In genomic region chr6:15359335-15359862, GRCh38 we compare ENCODE assay signal across 10 cellular contexts.
DNase-seq lines count a peak whose midpoint lies in the region; ATAC-seq and TF ChIP-seq lines count a peak whose summit lies in the region.
"Had no signal": no experiment of that assay in that cellular context is flagged by ENCODE, and none has a peak within 500 bp of the region (broad histone marks: within the 10 kb centered on the region; RNA-seq: fewer than 3 reads in every experiment).

No MANE protein-coding gene starts in this region.

- H3K9ac ChIP-seq in adipocyte (ENCODE audit: low read length): no peak overlapping the region

- peaks cover 17% of the 10 kb centered on the region for H3K36me3 Mint-ChIP-seq in activated naive CD8-positive, alpha-beta T cell treated with anti-CD3 and anti-CD28 coated beads for 36 hours
- peaks cover 7% of the 10 kb centered on the region for H3K36me3 Mint-ChIP-seq in activated naive CD8-positive, alpha-beta T cell treated with anti-CD3 and anti-CD28 coated beads, Interleukin-2, amount 50 U/mL, for 24 hours (ENCODE audit: low read depth)

- H3K4me1 Mint-ChIP-seq in activated naive CD8-positive, alpha-beta T cell treated with anti-CD3 and anti-CD28 coated beads for 36 hours: peaks cover 32% of the 10 kb centered on the region
- H3K4me1 Mint-ChIP-seq in activated naive CD8-positive, alpha-beta T cell treated with anti-CD3 and anti-CD28 coated beads, Interleukin-2, amount 50 U/mL, for 24 hours: peaks cover 43% of the 10 kb centered on the region

- no peaks in the 10 kb centered on the region for H3K27me3 Mint-ChIP-seq in activated naive CD8-positive, alpha-beta T cell treated with anti-CD3 and anti-CD28 coated beads for 36 hours
- H3K27me3 Mint-ChIP-seq in activated naive CD8-positive, alpha-beta T cell treated with anti-CD3 and anti-CD28 coated beads, Interleukin-2, amount 50 U/mL, for 24 hours: no peaks in the 10 kb centered on the region

- H3K4me3 ChIP-seq in adipocyte (ENCODE audit: low read length) (no peak overlapping the region), uterus (no peak overlapping the region), spleen (no peak overlapping the region)
- H3K4me3 ChIP-seq: vagina had no signal

- ATAC-seq in activated naive CD8-positive, alpha-beta T cell treated with anti-CD3 and anti-CD28 coated beads, Interleukin-2, amount 50 U/mL, for 24 hours: no peak
- peak; percentile 59 for ATAC-seq in HG02870 (IDR thresholded peaks at IDR 0.05; ENCODE audit: unreplicated experiment)

- intact Hi-C loops in uterus (cut with DNase I; ENCODE audit: low total_unique reads) (no loop called here), spleen (cut with DNase I; ENCODE audit: low total_unique reads) (no loop called here)

- peak; percentile 37 for DNase-seq in activated naive CD8-positive, alpha-beta T cell treated with anti-CD3 and anti-CD28 coated beads for 36 hours
- DNase-seq in activated naive CD8-positive, alpha-beta T cell treated with anti-CD3 and anti-CD28 coated beads, Interleukin-2, amount 50 U/mL, for 24 hours: no peak
- peak; percentile 34 for DNase-seq in adipocyte (ENCODE audit: low read depth)
- peak; percentile 19 to 35 for DNase-seq in uterus
- DNase-seq in retina: no peak
- DNase-seq in spleen: no peak
- DNase-seq in activated effector memory CD4-positive, alpha-beta T cell treated with Interleukin-2 at 50 U/mL for 16 hours: no peak
- DNase-seq: MM.1S had no signal

- H3K27ac Mint-ChIP-seq in activated naive CD8-positive, alpha-beta T cell treated with anti-CD3 and anti-CD28 coated beads for 36 hours: peak overlapping the region; percentile 76
- no peak overlapping the region for H3K27ac Mint-ChIP-seq in activated naive CD8-positive, alpha-beta T cell treated with anti-CD3 and anti-CD28 coated beads, Interleukin-2, amount 50 U/mL, for 24 hours

- H3K36me3 ChIP-seq in adipocyte (ENCODE audit: control insufficient read depth, insufficient read depth, low read length, severe bottlenecking) (no peaks in the 10 kb centered on the region), uterus (no peaks in the 10 kb centered on the region), spleen (no peaks in the 10 kb centered on the region)
- H3K36me3 ChIP-seq: vagina had no signal

- H3K27ac ChIP-seq in uterus (no peak overlapping the region), spleen (no peak overlapping the region)
- H3K27ac ChIP-seq: vagina had no signal

- H3K4me3 Mint-ChIP-seq in activated naive CD8-positive, alpha-beta T cell treated with anti-CD3 and anti-CD28 coated beads for 36 hours: peak overlapping the region; percentile 30
- H3K4me3 Mint-ChIP-seq in activated naive CD8-positive, alpha-beta T cell treated with anti-CD3 and anti-CD28 coated beads, Interleukin-2, amount 50 U/mL, for 24 hours: no peak overlapping the region

- H3K9me3 ChIP-seq in adipocyte (ENCODE audit: control insufficient read depth, low read length): no peaks in the 10 kb centered on the region
- H3K9me3 ChIP-seq in uterus: no peaks in the 10 kb centered on the region
- no peaks in the 10 kb centered on the region for H3K9me3 ChIP-seq in spleen
- H3K9me3 ChIP-seq: vagina had no signal

- TF ChIP-seq POLR2A in uterus (IDR thresholded peaks at IDR 0.05) (no peak), spleen (IDR thresholded peaks at IDR 0.05) (no peak)

- H3K9me3 Mint-ChIP-seq in activated naive CD8-positive, alpha-beta T cell treated with anti-CD3 and anti-CD28 coated beads for 36 hours: no peaks in the 10 kb centered on the region
- H3K9me3 Mint-ChIP-seq in activated naive CD8-positive, alpha-beta T cell treated with anti-CD3 and anti-CD28 coated beads, Interleukin-2, amount 50 U/mL, for 24 hours: no peaks in the 10 kb centered on the region

- WGBS in spleen, 5 donors: 74 to 85% (median 82%) methylated on average over 11 of the region's 11 CpGs

- H3K27me3 ChIP-seq in adipocyte (replicated peaks; ENCODE audit: control insufficient read depth, insufficient read depth, low read length) (no peaks in the 10 kb centered on the region), uterus (no peaks in the 10 kb centered on the region), spleen (replicated peaks in 1 of 7) (no peaks in the 10 kb centered on the region)
- H3K27me3 ChIP-seq: vagina had no signal

- TF ChIP-seq CTCF in uterus (IDR thresholded peaks at IDR 0.05) (no peak), spleen (IDR thresholded peaks at IDR 0.05 in 8 of 11, conservative IDR thresholded peaks at IDR 0.05 in 3 of 11) (no peak)

- H3K4me1 ChIP-seq in adipocyte (ENCODE audit: control insufficient read depth, insufficient read depth, low read length) (no peaks in the 10 kb centered on the region), uterus (no peaks in the 10 kb centered on the region), spleen (peaks cover 1 to 98% (median 70%) of the 10 kb centered on the region in 6 donors)

Comparison
In these comparisons a context has a peak if more than half of its experiments do, and no peak if none do; other contexts are left out.
1. DNase-seq: peak in activated naive CD8-positive, alpha-beta T cell treated with anti-CD3 and anti-CD28 coated beads for 36 hours (single experiment), adipocyte (single experiment) and uterus (2 of 2); none in activated naive CD8-positive, alpha-beta T cell treated with anti-CD3 and anti-CD28 coated beads, Interleukin-2, amount 50 U/mL, for 24 hours (single experiment), retina (single experiment), spleen (single experiment) and activated effector memory CD4-positive, alpha-beta T cell treated with Interleukin-2 at 50 U/mL for 16 hours (single experiment).